29 cellular contexts compared by ENCODE assay signal in genomic region chr11:88157401-88157800, GRCh38.
"Had no signal": no experiment of that assay in that cellular context is flagged by ENCODE, and none has a peak within 500 bp of the region (broad histone marks: within the 10 kb centered on the region; RNA-seq: fewer than 3 reads in every experiment).

No MANE protein-coding gene starts in this region.

- H3K27ac Mint-ChIP-seq: activated CD8-positive, alpha-beta T cell treated with anti-CD3 and anti-CD28 coated beads for 36 hours; activated naive CD4-positive, alpha-beta T cell treated with anti-CD3 and anti-CD28 coated beads for 36 hours; activated naive CD8-positive, alpha-beta T cell treated with anti-CD3 and anti-CD28 coated beads for 36 hours; activated naive CD8-positive, alpha-beta T cell treated with anti-CD3 and anti-CD28 coated beads, Interleukin-2, amount 50 U/mL, for 24 hours; activated T-helper 1 cell treated with anti-CD3 and anti-CD28 coated beads, Interleukin-12 subunit alpha, Interleukin-12 subunit beta, Interleukin-2, Interleukin-4 antibody, amounts not matched to agents 30 ng/mL and 10 ng/mL and 1 ng/mL, durations not matched to agents 14 hours and 24 hours and 36 hours; activated T-helper 2 cell treated with anti-CD3 and anti-CD28 coated beads, Interferon-gamma antibody, Interleukin-2, Interleukin-4, amounts not matched to agents 10 μg/mL and 5 μg/mL and 100 μg/mL, durations not matched to agents 14 hours and 24 hours and 36 hours had no signal

- ATAC-seq: activated CD8-positive, alpha-beta T cell treated with anti-CD3 and anti-CD28 coated beads for 36 hours; activated naive CD8-positive, alpha-beta T cell treated with anti-CD3 and anti-CD28 coated beads, Interleukin-2, amount 50 U/mL, for 24 hours; body of pancreas; esophagus mucosa; gastroesophageal sphincter; heart right ventricle had no signal

- H3K27me3 Mint-ChIP-seq: activated naive CD8-positive, alpha-beta T cell treated with anti-CD3 and anti-CD28 coated beads, Interleukin-2, amount 50 U/mL, for 24 hours had no signal

- H3K4me1 Mint-ChIP-seq: activated naive CD4-positive, alpha-beta T cell treated with anti-CD3 and anti-CD28 coated beads, Interleukin-2, amount 50 U/mL, for 24 hours; activated naive CD8-positive, alpha-beta T cell treated with anti-CD3 and anti-CD28 coated beads, Interleukin-2, amount 50 U/mL, for 24 hours had no signal

- H3K4me3 ChIP-seq: adrenal gland, body of pancreas, cardiac muscle cell, colonic mucosa, gastroesophageal sphincter, heart right ventricle had no signal

- H3K36me3 ChIP-seq: adrenal gland, cardiac muscle cell, colonic mucosa, gastroesophageal sphincter, heart right ventricle had no signal

- H3K4me1 ChIP-seq: body of pancreas, colonic mucosa, heart right ventricle had no signal

- H3K4me3 Mint-ChIP-seq: activated CD8-positive, alpha-beta T cell treated with anti-CD3 and anti-CD28 coated beads for 36 hours; activated naive CD4-positive, alpha-beta T cell treated with anti-CD3 and anti-CD28 coated beads for 36 hours; activated naive CD4-positive, alpha-beta T cell treated with anti-CD3 and anti-CD28 coated beads, Interleukin-2, amount 50 U/mL, for 24 hours; activated naive CD8-positive, alpha-beta T cell treated with anti-CD3 and anti-CD28 coated beads for 36 hours; activated naive CD8-positive, alpha-beta T cell treated with anti-CD3 and anti-CD28 coated beads, Interleukin-2, amount 50 U/mL, for 24 hours; activated T-helper 1 cell treated with anti-CD3 and anti-CD28 coated beads, Interleukin-12 subunit alpha, Interleukin-12 subunit beta, Interleukin-2, Interleukin-4 antibody, amounts not matched to agents 30 ng/mL and 10 ng/mL and 1 ng/mL, durations not matched to agents 14 hours and 24 hours and 36 hours had no signal

- DNase-seq: activated CD4-positive, alpha-beta T cell treated with anti-CD3 and anti-CD28 coated beads for 1 hour; activated CD4-positive, alpha-beta T cell treated with anti-CD3 and anti-CD28 coated beads for 4 hours; activated CD4-positive, alpha-beta T cell treated with anti-CD3 and anti-CD28 coated beads, Interleukin-2, amount 50 U/mL, for 1 hour; activated CD4-positive, alpha-beta T cell treated with anti-CD3 and anti-CD28 coated beads, Interleukin-2, amount 50 U/mL, for 48 hours; activated CD8-positive, alpha-beta memory T cell treated with anti-CD3 and anti-CD28 coated beads for 24 hours; activated CD8-positive, alpha-beta T cell treated with anti-CD3 and anti-CD28 coated beads for 36 hours; activated effector memory CD4-positive, alpha-beta T cell treated with anti-CD3 and anti-CD28 coated beads, Interleukin-2, amount 50 U/mL, for 16 hours; activated naive CD4-positive, alpha-beta T cell treated with anti-CD3 and anti-CD28 coated beads for 36 hours; activated naive CD8-positive, alpha-beta T cell treated with anti-CD3 and anti-CD28 coated beads for 36 hours; activated naive CD8-positive, alpha-beta T cell treated with anti-CD3 and anti-CD28 coated beads, Interleukin-2, amount 50 U/mL, for 24 hours; activated T-cell treated with anti-CD3 and anti-CD28 coated beads, Interleukin-2, amount 50 U/mL, for 1 hour; activated T-cell treated with anti-CD3 and anti-CD28 coated beads, Interleukin-2, amount 50 U/mL, for 48 hours; adrenal gland; amygdala; aorta; body of pancreas; central memory CD4-positive, alpha-beta T cell; cerebellar nuclear complex; colonic mucosa; effector CD8-positive, alpha-beta T cell; foreskin melanocyte; heart right ventricle; T-helper 2 cell had no signal

- H3K27me3 ChIP-seq: adrenal gland, body of pancreas, cardiac muscle cell, colonic mucosa, gastroesophageal sphincter, heart right ventricle had no signal

- H3K27ac ChIP-seq: adrenal gland, body of pancreas, cardiac muscle cell, colonic mucosa, gastroesophageal sphincter, heart right ventricle had no signal

- H3K9me3 ChIP-seq: adrenal gland, body of pancreas, colonic mucosa had no signal
